28 cellular contexts compared by ENCODE assay signal in the genomic region with DNA sequence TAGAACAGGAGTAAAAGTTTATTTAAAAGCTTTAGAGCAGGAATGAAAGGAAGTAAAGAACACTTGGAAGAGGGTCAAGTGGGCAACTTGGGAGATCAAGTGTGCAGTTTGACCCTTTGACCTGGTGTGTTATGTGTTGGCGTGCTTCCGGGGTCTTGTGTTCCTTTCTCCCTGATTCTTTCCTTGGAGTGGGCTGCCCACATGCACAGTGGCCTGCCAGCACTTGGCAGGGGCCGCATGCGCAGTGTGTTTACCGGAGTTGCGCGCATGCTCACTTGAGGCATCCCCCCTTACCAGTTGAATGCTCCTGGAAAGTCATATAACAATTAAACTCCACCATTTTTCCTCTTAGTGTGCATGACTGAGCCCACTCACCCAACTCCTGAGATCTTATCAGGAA.
"Had no signal": no experiment of that assay in that cellular context is flagged by ENCODE, and none has a peak within 500 bp of the region (broad histone marks: within the 10 kb centered on the region; RNA-seq: fewer than 3 reads in every experiment).

No MANE protein-coding gene starts in this region.

- ATAC-seq: left ventricle myocardium superior; natural killer cell; pancreas; right cardiac atrium; sciatic nerve; stimulated activated naive B cell treated with anti-CD40 and anti-IgM and Interleukin-4, amounts not matched to agents 10 μg/mL and 1 μg/mL and 100 μg/mL, for 72 hours; stimulated activated naive CD8-positive, alpha-beta T cell treated with anti-CD3 and anti-CD28 coated beads, Interleukin-15, Interleukin-2, amounts not matched to agents 100 U/mL and 50 U/mL, for 24 hours had no signal

- H3K9me3 Mint-ChIP-seq: immature natural killer cell, mesothelial cell of epicardium, naive B cell, natural killer cell had no signal

- H3K27ac ChIP-seq: lower lobe of right lung, pancreas, prostate gland, skin epidermis, stomach, testis, tibial artery, vagina had no signal

- H3K27me3 Mint-ChIP-seq: naive B cell; stimulated activated naive B cell treated with anti-CD40 and anti-IgM and Interleukin-4, amounts not matched to agents 10 μg/mL and 1 μg/mL and 100 μg/mL, for 72 hours had no signal

- H3K9me3 ChIP-seq: lower lobe of right lung, pancreas, prostate gland, stomach, testis, tibial artery, vagina had no signal

- H3K36me3 ChIP-seq: lower lobe of right lung, pancreas, prostate gland, stomach, tibial artery, vagina had no signal

- H3K27me3 ChIP-seq: pancreas, stomach, testis, tibial artery, vagina had no signal

- H3K27ac Mint-ChIP-seq: immature natural killer cell; mesothelial cell of epicardium; natural killer cell; stimulated activated naive B cell treated with anti-CD40 and anti-IgM and Interleukin-4, amounts not matched to agents 10 μg/mL and 1 μg/mL and 100 μg/mL, for 72 hours had no signal

- H3K4me1 Mint-ChIP-seq: immature natural killer cell; naive B cell; natural killer cell; stimulated activated naive B cell treated with anti-CD40 and anti-IgM and Interleukin-4, amounts not matched to agents 10 μg/mL and 1 μg/mL and 100 μg/mL, for 72 hours had no signal

- H3K4me1 ChIP-seq: lower lobe of right lung, pancreas, prostate gland, testis had no signal

- DNase-seq: hippocampal formation; immature natural killer cell; islet precursor cell; left ventricle myocardium superior; lower lobe of right lung; mammary epithelial cell; mesenchymal stem cell; naive B cell; natural killer cell; nucleus accumbens; pancreas; retina; stimulated activated CD4-positive, alpha-beta T cell treated with anti-CD3 and anti-CD28 coated beads, Interleukin-12 subunit alpha, Interleukin-12 subunit beta, amount 100 ng/mL, for 4 hours; stimulated activated CD4-positive, alpha-beta T cell treated with anti-CD3 and anti-CD28 coated beads, Interleukin-15, amount 100 ng/mL, for 24 hours; stimulated activated CD4-positive, alpha-beta T cell treated with anti-CD3 and anti-CD28 coated beads, Interleukin-2, amount 100 ng/mL, for 24 hours; stimulated activated CD4-positive, alpha-beta T cell treated with anti-CD3 and anti-CD28 coated beads, Interleukin-4, amount 100 ng/mL, for 1 hour; stimulated activated naive B cell treated with anti-CD40 and anti-IgM and Interleukin-4, amounts not matched to agents 10 μg/mL and 1 μg/mL and 100 μg/mL, for 72 hours; stimulated activated naive CD8-positive, alpha-beta T cell treated with anti-CD3 and anti-CD28 coated beads, Interleukin-15, Interleukin-2, amounts not matched to agents 100 U/mL and 50 U/mL, for 24 hours; stomach; testis; tibial artery; trophoblast cell had no signal

- H3K4me3 Mint-ChIP-seq: immature natural killer cell; mesothelial cell of epicardium; naive B cell; natural killer cell; stimulated activated naive B cell treated with anti-CD40 and anti-IgM and Interleukin-4, amounts not matched to agents 10 μg/mL and 1 μg/mL and 100 μg/mL, for 72 hours had no signal

- H3K4me3 ChIP-seq: lower lobe of right lung, pancreas, prostate gland, skin epidermis, stomach, testis, tibial artery, vagina had no signal

- H3K36me3 Mint-ChIP-seq: immature natural killer cell, naive B cell, natural killer cell had no signal
